ENCODE assay signal across 16 cellular contexts in the genomic region with DNA sequence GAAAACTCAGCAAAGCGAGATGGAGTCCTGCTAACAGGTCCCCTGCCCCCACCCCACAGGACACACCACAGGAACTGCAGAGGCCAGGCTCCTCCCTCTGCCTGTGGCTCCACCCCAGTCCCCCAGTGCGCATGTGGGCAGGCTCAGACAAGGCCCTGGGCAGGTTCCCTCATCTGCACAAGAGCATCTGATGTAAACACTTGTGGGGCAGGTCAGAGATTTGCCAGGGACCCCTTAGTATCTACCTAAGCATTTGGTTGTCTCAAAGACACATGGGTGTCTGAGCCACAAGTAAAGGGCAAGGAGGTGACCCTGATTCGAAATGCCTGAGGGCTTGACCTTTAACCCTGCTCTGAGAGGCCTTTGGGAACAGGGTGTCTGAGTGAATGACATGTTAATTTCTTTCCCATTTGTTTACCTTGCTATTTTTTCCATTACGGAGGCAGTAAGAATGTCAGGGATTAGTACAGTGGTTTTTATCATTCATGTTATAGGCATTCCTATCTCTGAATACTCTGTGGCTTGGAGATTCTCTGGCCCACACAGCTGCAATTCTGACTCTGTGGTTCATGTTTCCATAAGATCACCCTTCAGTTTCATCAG.
DNase-seq lines count a peak whose midpoint lies in the region; ATAC-seq and TF ChIP-seq lines count a peak whose summit lies in the region.
"Had no signal": no experiment of that assay in that cellular context is flagged by ENCODE, and none has a peak within 500 bp of the region (broad histone marks: within the 10 kb centered on the region; RNA-seq: fewer than 3 reads in every experiment).

No MANE protein-coding gene starts in this region.

- H3K36me3 Mint-ChIP-seq in endodermal cell (ENCODE audit: low read depth), result no peaks in the 10 kb centered on the region
- H3K36me3 Mint-ChIP-seq in activated CD4-positive, alpha-beta T cell treated with anti-CD3 and anti-CD28 coated beads, Interleukin-2, amount 10 ng/mL, durations not matched to agents 7 days and 5 days (ENCODE audit: low read depth), result no peaks in the 10 kb centered on the region

- no peak for ATAC-seq in Right ventricle myocardium superior (ENCODE audit: poor library complexity)
- ATAC-seq: psoas muscle had no signal

- no peak overlapping the region for H2AK5ac ChIP-seq in neuronal stem cell (ENCODE audit: low read depth, low read length)

- H3K23ac ChIP-seq in neuronal stem cell (ENCODE audit: low read depth, low read length, poor library complexity), result no peak overlapping the region

- H3K4ac ChIP-seq in neuronal stem cell (ENCODE audit: low read length), result no peak overlapping the region

- H2BK15ac ChIP-seq in neuronal stem cell (ENCODE audit: low read length), result no peak overlapping the region

- no peak overlapping the region for H3K4me3 Mint-ChIP-seq in endodermal cell
- H3K4me3 Mint-ChIP-seq in activated CD4-positive, alpha-beta T cell treated with anti-CD3 and anti-CD28 coated beads, Interleukin-2, amount 10 ng/mL, durations not matched to agents 7 days and 5 days, result no peak overlapping the region
- H3K4me3 Mint-ChIP-seq: dendritic cell treated with granulocyte-macrophage colony-stimulating factor and Interleukin-4, amounts not matched to agents 40 ng/mL and 50 ng/mL, for 4 days had no signal

- H3K79me1 ChIP-seq in neuronal stem cell (ENCODE audit: low read depth, low read length), result no peaks in the 10 kb centered on the region

- DNase-seq in ELR (ENCODE audit: low read depth) (peak; percentile 1), NCI-H226 (peak; percentile 49), endodermal cell (peak; percentile 60), neuronal stem cell (ENCODE audit: low spot score) (no peak), NOMO-1 treated with dmso at 0.1 percent for 144 hours (lab: John Stamatoyannopoulos, UW; ENCODE audit: unreplicated experiment) (no peak), NCI-H2107 treated with DMSO at 0.1 percent for 48 hours (lab: John Stamatoyannopoulos, UW; ENCODE audit: unreplicated experiment) (no peak), Right ventricle myocardium superior (no peak)
- DNase-seq in activated CD4-positive, alpha-beta T cell treated with anti-CD3 and anti-CD28 coated beads, Interleukin-2, amount 10 ng/mL, durations not matched to agents 7 days and 5 days, result no peak
- DNase-seq: amygdala; C1 segment of cervical spinal cord; NCI-H2029 treated with DMSO at 0.1 percent for 48 hours; psoas muscle; SHP77; stimulated activated CD8-positive, alpha-beta memory T cell treated with anti-CD3 and anti-CD28 coated beads, Interleukin-4, amount 100 ng/mL, for 48 hours; tibial artery had no signal

- no peaks in the 10 kb centered on the region for H3K9me3 Mint-ChIP-seq in endodermal cell
- H3K9me3 Mint-ChIP-seq in activated CD4-positive, alpha-beta T cell treated with anti-CD3 and anti-CD28 coated beads, Interleukin-2, amount 10 ng/mL, durations not matched to agents 7 days and 5 days, result no peaks in the 10 kb centered on the region
- H3K9me3 Mint-ChIP-seq: dendritic cell treated with granulocyte-macrophage colony-stimulating factor and Interleukin-4, amounts not matched to agents 40 ng/mL and 50 ng/mL, for 4 days had no signal

- no peak overlapping the region for H2BK120ac ChIP-seq in neuronal stem cell (ENCODE audit: low read depth, low read length)

- no peak overlapping the region for H2BK12ac ChIP-seq in neuronal stem cell (ENCODE audit: low read length)

- H3K9me3 ChIP-seq in endodermal cell (ENCODE audit: control insufficient read depth, low read length), result no peaks in the 10 kb centered on the region
- H3K9me3 ChIP-seq in neuronal stem cell (replicated peaks in 1 of 2; ENCODE audit: control insufficient read depth in 2 of 2, insufficient read depth in 1 of 2, low read depth in 1 of 2, low read length in 2 of 2), result no peaks in the 10 kb centered on the region
- H3K9me3 ChIP-seq: psoas muscle, tibial artery had no signal

- peaks cover 8% of the 10 kb centered on the region for H3K27me3 ChIP-seq in endodermal cell (ENCODE audit: control insufficient read depth, insufficient read depth, low read length, poor library complexity, severe bottlenecking)
- no peaks in the 10 kb centered on the region for H3K27me3 ChIP-seq in neuronal stem cell (ENCODE audit: control insufficient read depth in 3 of 3, insufficient read depth in 3 of 3, low read depth in 1 of 3, low read length in 3 of 3)
- H3K27me3 ChIP-seq: tibial artery had no signal

- H3K4me3 ChIP-seq in endodermal cell (ENCODE audit: low read length) (no peak overlapping the region), neuronal stem cell (ENCODE audit: low read length in 2 of 2) (no peak overlapping the region)
- H3K4me3 ChIP-seq: psoas muscle, tibial artery had no signal

- CTCF ChIA-PET in activated CD4-positive, alpha-beta T cell treated with anti-CD3 and anti-CD28 coated beads, Interleukin-2, amount 10 ng/mL, durations not matched to agents 7 days and 5 days (lab: Charles Lee), result no interaction called here

- H3K27me3 Mint-ChIP-seq in endodermal cell (ENCODE audit: insufficient read depth), result peaks cover 14% of the 10 kb centered on the region
- H3K27me3 Mint-ChIP-seq in activated CD4-positive, alpha-beta T cell treated with anti-CD3 and anti-CD28 coated beads, Interleukin-2, amount 10 ng/mL, durations not matched to agents 7 days and 5 days, result peaks cover 2% of the 10 kb centered on the region

- H4K91ac ChIP-seq in neuronal stem cell (ENCODE audit: low read depth, low read length, poor library complexity), result no peak overlapping the region

- no peak overlapping the region for H3K27ac Mint-ChIP-seq in endodermal cell
- no peak overlapping the region for H3K27ac Mint-ChIP-seq in activated CD4-positive, alpha-beta T cell treated with anti-CD3 and anti-CD28 coated beads, Interleukin-2, amount 10 ng/mL, durations not matched to agents 7 days and 5 days
- H3K27ac Mint-ChIP-seq: dendritic cell treated with granulocyte-macrophage colony-stimulating factor and Interleukin-4, amounts not matched to agents 40 ng/mL and 50 ng/mL, for 4 days had no signal

- H3K4me1 Mint-ChIP-seq in endodermal cell, result no peaks in the 10 kb centered on the region
- no peaks in the 10 kb centered on the region for H3K4me1 Mint-ChIP-seq in activated CD4-positive, alpha-beta T cell treated with anti-CD3 and anti-CD28 coated beads, Interleukin-2, amount 10 ng/mL, durations not matched to agents 7 days and 5 days

- no peak overlapping the region for H2BK5ac ChIP-seq in neuronal stem cell (ENCODE audit: low read length)

- intact Hi-C loops in Right ventricle myocardium superior (cut with DNase I), result no loop called here

- no peak overlapping the region for H4K8ac ChIP-seq in neuronal stem cell (ENCODE audit: low read depth, low read length)

- H3K27ac ChIP-seq in endodermal cell (ENCODE audit: low read depth, low read length) (no peak overlapping the region), neuronal stem cell (replicated peaks; ENCODE audit: low read length) (no peak overlapping the region)
- H3K27ac ChIP-seq: psoas muscle, tibial artery had no signal

- WGBS in endodermal cell (ENCODE audit: insufficient coverage in 1 of 2, insufficient read length in 1 of 2), 2 experiments, result 92% methylated on average over 4 of the region's 4 CpGs; no CpG with 5 or more reads in 1 of the 2 experiments
- WGBS in neuronal stem cell (ENCODE audit: extremely low coverage in 2 of 2, insufficient read length in 2 of 2, insufficient replicate concordance in 1 of 2), 2 donors, result no CpG with 5 or more reads among the region's 4 CpGs

- no peaks in the 10 kb centered on the region for H3K4me1 ChIP-seq in endodermal cell (ENCODE audit: control insufficient read depth, insufficient read depth, low read length)
- peaks cover 2 to 3% of the 10 kb centered on the region in 2 donors for H3K4me1 ChIP-seq in neuronal stem cell (ENCODE audit: control insufficient read depth in 2 of 2, insufficient read depth in 1 of 2, low read depth in 1 of 2, low read length in 2 of 2)
- H3K4me1 ChIP-seq: psoas muscle, tibial artery had no signal

- no peak overlapping the region for H3K4me2 ChIP-seq in neuronal stem cell (ENCODE audit: insufficient read depth, low read length, poor library complexity, severe bottlenecking)

- no peak overlapping the region for H2AFZ ChIP-seq in neuronal stem cell (ENCODE audit: low read length)

- TF ChIP-seq CTCF in endodermal cell (conservative IDR thresholded peaks at IDR 0.05), result no peak

- peak overlapping the region; percentile 46 for H3K18ac ChIP-seq in neuronal stem cell (ENCODE audit: low read length)

- no peak overlapping the region for H3K14ac ChIP-seq in neuronal stem cell (ENCODE audit: low read length)

- POLR2A ChIA-PET in activated CD4-positive, alpha-beta T cell treated with anti-CD3 and anti-CD28 coated beads, Interleukin-2, amount 10 ng/mL, durations not matched to agents 7 days and 5 days (lab: Charles Lee), result no interaction called here

- H3K36me3 ChIP-seq in endodermal cell (ENCODE audit: control insufficient read depth, insufficient read depth, low read length), result no peaks in the 10 kb centered on the region
- H3K36me3 ChIP-seq in neuronal stem cell (replicated peaks in 1 of 2; ENCODE audit: control insufficient read depth in 2 of 2, insufficient read depth in 2 of 2, low read length in 2 of 2), result no peaks in the 10 kb centered on the region
- H3K36me3 ChIP-seq: tibial artery had no signal

- no peak overlapping the region for H3K9ac ChIP-seq in endodermal cell (ENCODE audit: extremely low read depth, low read length, poor library complexity, severe bottlenecking)
- H3K9ac ChIP-seq in neuronal stem cell (ENCODE audit: low read depth, low read length, poor library complexity), result no peak overlapping the region

Comparison
In these comparisons a context has a peak if more than half of its experiments do, and no peak if none do; other contexts are left out.
1. DNase-seq: peak in ELR (single experiment), NCI-H226 (single experiment) and endodermal cell (single experiment); none in neuronal stem cell (single experiment), NOMO-1 treated with dmso at 0.1 percent for 144 hours (single experiment), activated CD4-positive, alpha-beta T cell treated with anti-CD3 and anti-CD28 coated beads, Interleukin-2, amount 10 ng/mL, durations not matched to agents 7 days and 5 days (single experiment), NCI-H2107 treated with DMSO at 0.1 percent for 48 hours (single experiment) and Right ventricle myocardium superior (single experiment).